ENCODE assay signal across 16 cellular contexts in the genomic region with DNA sequence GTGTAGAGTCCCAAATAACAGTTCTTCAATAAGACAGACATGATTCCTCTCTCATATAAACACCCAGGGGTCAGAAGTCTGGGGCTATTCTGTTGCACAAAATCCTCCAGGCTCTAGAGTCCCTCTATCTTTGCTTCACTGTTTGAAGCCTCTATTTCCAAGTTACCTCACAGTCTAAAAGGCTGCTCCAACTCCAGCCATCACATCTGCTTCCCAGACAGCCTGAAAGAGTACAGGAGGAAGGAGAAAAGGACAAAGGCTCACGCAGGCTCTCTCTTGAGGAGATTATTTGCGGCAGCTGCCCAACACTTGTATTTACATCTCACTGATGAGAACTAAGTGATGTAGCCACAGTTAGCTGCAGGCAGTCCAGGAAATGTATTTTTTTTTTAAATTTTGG. TPM values are rescaled to one million over a fixed set of nuclear protein-coding genes. Genes with fewer than 3 reads are reported as not detected.
DNase-seq lines count a peak whose midpoint lies in the region; ATAC-seq, FAIRE-seq and TF ChIP-seq lines count a peak whose summit lies in the region.
"Had no signal": no experiment of that assay in that cellular context is flagged by ENCODE, and none has a peak within 500 bp of the region (broad histone marks: within the 10 kb centered on the region; RNA-seq: fewer than 3 reads in every experiment).

No MANE protein-coding gene starts in this region.

- H2BK5ac ChIP-seq in mesenchymal stem cell (ENCODE audit: low read depth, low read length, poor library complexity, severe bottlenecking): no peak overlapping the region

- no peak overlapping the region for H2BK12ac ChIP-seq in mesenchymal stem cell (ENCODE audit: low read length in 2 of 2)

- H3K18ac ChIP-seq in mesenchymal stem cell (ENCODE audit: low read depth in 1 of 2, low read length in 2 of 2): no peak overlapping the region

- no peak for TF ChIP-seq POLR2A in gastroesophageal sphincter (IDR thresholded peaks at IDR 0.05)

- H3K27me3 Mint-ChIP-seq in WTC11 (ENCODE audit: low read depth): peaks cover 15% of the 10 kb centered on the region
- peaks cover 43 to 62% (median 55%) of the 10 kb centered on the region in 5 donors for H3K27me3 Mint-ChIP-seq in naive thymus-derived CD4-positive, alpha-beta T cell

- no peak overlapping the region for H2BK15ac ChIP-seq in mesenchymal stem cell (ENCODE audit: low read depth, poor library complexity, severe bottlenecking)

- H3K79me1 ChIP-seq in mesenchymal stem cell (replicated peaks; ENCODE audit: low read length, poor library complexity, severe bottlenecking): peaks cover 18% of the 10 kb centered on the region

- H3K9ac ChIP-seq in BLaER1 (no peak overlapping the region), mesenchymal stem cell (ENCODE audit: low read length) (no peak overlapping the region)

- H3K4me2 ChIP-seq in BLaER1 (peak overlapping the region; percentile 84), mesenchymal stem cell (ENCODE audit: low read length, poor library complexity, severe bottlenecking) (no peak overlapping the region)

- no peak for ATAC-seq in WTC11
- ATAC-seq in gastroesophageal sphincter: no peak
- no peak for ATAC-seq in naive thymus-derived CD4-positive, alpha-beta T cell
- ATAC-seq: CD8-positive, alpha-beta T cell had no signal

- DNase-seq in HTR-8/SVneo (ENCODE audit: insufficient read length, low spot score): no peak
- DNase-seq in WTC11 (ENCODE audit: low spot score): no peak
- DNase-seq in mesenchymal stem cell: no peak
- DNase-seq in mucosa of gallbladder (ENCODE audit: low spot score): no peak
- no peak for DNase-seq in activated CD4-positive, alpha-beta T cell treated with anti-CD3 and anti-CD28 coated beads for 48 hours
- DNase-seq in naive thymus-derived CD4-positive, alpha-beta T cell: no peak
- DNase-seq: ACHN; Calu3; CD8-positive, alpha-beta T cell; DND-41; EL; GOT3 had no signal

- H3K4me1 Mint-ChIP-seq in WTC11: peaks cover 25% of the 10 kb centered on the region
- H3K4me1 Mint-ChIP-seq in naive thymus-derived CD4-positive, alpha-beta T cell: peaks cover 16 to 34% (median 27%) of the 10 kb centered on the region in 7 donors

- H4K8ac ChIP-seq in mesenchymal stem cell (ENCODE audit: low read length): no peak overlapping the region

- peak; percentile 20 for FAIRE-seq in HTR-8/SVneo (lab: Jason Lieb, UNC)
- FAIRE-seq: G401.6 had no signal

- H2AFZ ChIP-seq in mesenchymal stem cell (ENCODE audit: low read depth, low read length): no peak overlapping the region

- no peaks in the 10 kb centered on the region for H3K9me3 ChIP-seq in BLaER1
- no peaks in the 10 kb centered on the region for H3K9me3 ChIP-seq in mesenchymal stem cell (ENCODE audit: control insufficient read depth, low read length)
- H3K9me3 ChIP-seq in gastroesophageal sphincter: no peaks in the 10 kb centered on the region
- H3K9me3 ChIP-seq in naive thymus-derived CD4-positive, alpha-beta T cell (ENCODE audit: control insufficient read depth in 2 of 3, low read length in 3 of 3): no peaks in the 10 kb centered on the region
- H3K9me3 ChIP-seq: HAP-1 had no signal

- no peak overlapping the region for H3K4me3 ChIP-seq in BLaER1
- no peak overlapping the region for H3K4me3 ChIP-seq in mesenchymal stem cell (ENCODE audit: insufficient read depth in 1 of 2, low read depth in 1 of 2, low read length in 2 of 2)
- no peak overlapping the region for H3K4me3 ChIP-seq in gastroesophageal sphincter
- no peak overlapping the region for H3K4me3 ChIP-seq in naive thymus-derived CD4-positive, alpha-beta T cell (ENCODE audit: low read length)
- H3K4me3 ChIP-seq: HAP-1 had no signal

- 100% methylated on average over 1 of the region's 2 CpGs for WGBS in mesenchymal stem cell
- 60 to 97% methylated on average over 1 to 2 of the region's 2 CpGs for WGBS in gastroesophageal sphincter (ENCODE audit: low coverage in 1 of 2), 2 donors

- H3K4ac ChIP-seq in mesenchymal stem cell (ENCODE audit: low read depth in 1 of 2, low read length in 2 of 2): no peak overlapping the region

- H3K4me3 Mint-ChIP-seq in WTC11: no peak overlapping the region
- peak overlapping the region in 1 of 10 donors; percentile 12 for H3K4me3 Mint-ChIP-seq in naive thymus-derived CD4-positive, alpha-beta T cell
- H3K4me3 Mint-ChIP-seq: CD8-positive, alpha-beta T cell had no signal

- no peak for TF ChIP-seq CTCF in WTC11 (IDR thresholded peaks at IDR 0.05)
- TF ChIP-seq CTCF in gastroesophageal sphincter (IDR thresholded peaks at IDR 0.05): no peak

- H4K20me1 ChIP-seq in BLaER1: peaks cover 51% of the 10 kb centered on the region

- no peak overlapping the region for H3K14ac ChIP-seq in mesenchymal stem cell (ENCODE audit: low read length in 2 of 2)

- peak overlapping the region; percentile 68 for H2AK5ac ChIP-seq in mesenchymal stem cell (ENCODE audit: low read length, severe bottlenecking)

- POLR2A ChIA-PET in WTC11 (lab: Charles Lee): no interaction called here
- POLR2A ChIA-PET in naive thymus-derived CD4-positive, alpha-beta T cell (lab: Charles Lee): no interaction called here

- TF ChIP-seq EP300 in gastroesophageal sphincter (IDR thresholded peaks at IDR 0.05): no peak

- peaks cover 81% of the 10 kb centered on the region for H3K27me3 ChIP-seq in BLaER1
- peaks cover 0 to 15% of the 10 kb centered on the region in 2 experiments for H3K27me3 ChIP-seq in mesenchymal stem cell (ENCODE audit: control insufficient read depth in 1 of 2, insufficient read depth in 1 of 2, low read length in 2 of 2)
- peaks cover 3% of the 10 kb centered on the region for H3K27me3 ChIP-seq in gastroesophageal sphincter
- no peaks in the 10 kb centered on the region for H3K27me3 ChIP-seq in naive thymus-derived CD4-positive, alpha-beta T cell (ENCODE audit: control insufficient read depth in 2 of 2, insufficient read depth in 2 of 2, low read length in 2 of 2)

- intact Hi-C loops in naive thymus-derived CD4-positive, alpha-beta T cell (cut with micrococcal nuclease): no loop called here

- H3K27ac Mint-ChIP-seq in WTC11: no peak overlapping the region
- H3K27ac Mint-ChIP-seq in naive thymus-derived CD4-positive, alpha-beta T cell: peak overlapping the region in 1 of 9 donors; percentile 6
- H3K27ac Mint-ChIP-seq: CD8-positive, alpha-beta T cell had no signal

- H3K4me1 ChIP-seq in BLaER1 (peaks cover 95% of the 10 kb centered on the region), mesenchymal stem cell (ENCODE audit: control insufficient read depth, insufficient read depth, low read depth, low read length) (peaks cover 62% of the 10 kb centered on the region), gastroesophageal sphincter (peaks cover 0 to 53% (median 19%) of the 10 kb centered on the region in 3 donors)
- peaks cover 0 to 4% of the 10 kb centered on the region in 2 donors for H3K4me1 ChIP-seq in naive thymus-derived CD4-positive, alpha-beta T cell (ENCODE audit: control insufficient read depth in 2 of 2, insufficient read depth in 2 of 2, low read length in 2 of 2)

- CTCF ChIA-PET in WTC11 (lab: Charles Lee): no interaction called here
- CTCF ChIA-PET in naive thymus-derived CD4-positive, alpha-beta T cell (lab: Charles Lee): no interaction called here

- no peak overlapping the region for H4K91ac ChIP-seq in mesenchymal stem cell (ENCODE audit: low read length)

- H3K27ac ChIP-seq in BLaER1: no peak overlapping the region
- no peak overlapping the region for H3K27ac ChIP-seq in mesenchymal stem cell (ENCODE audit: low read length, poor library complexity, severe bottlenecking)
- no peak overlapping the region for H3K27ac ChIP-seq in gastroesophageal sphincter
- no peak overlapping the region for H3K27ac ChIP-seq in naive thymus-derived CD4-positive, alpha-beta T cell (ENCODE audit: low read depth, low read length)

- H3K23ac ChIP-seq in mesenchymal stem cell (ENCODE audit: low read length in 2 of 2): no peak overlapping the region

- H3K9me3 Mint-ChIP-seq in WTC11: no peaks in the 10 kb centered on the region
- peaks cover 0 to 2% (median 0%) of the 10 kb centered on the region in 11 donors for H3K9me3 Mint-ChIP-seq in naive thymus-derived CD4-positive, alpha-beta T cell
- H3K9me3 Mint-ChIP-seq: CD8-positive, alpha-beta T cell had no signal

- H2BK120ac ChIP-seq in mesenchymal stem cell (ENCODE audit: low read depth, low read length): no peak overlapping the region

- no peaks in the 10 kb centered on the region; the same call in 1 of the 2 replicates for H3K36me3 Mint-ChIP-seq in WTC11
- H3K36me3 Mint-ChIP-seq in naive thymus-derived CD4-positive, alpha-beta T cell: peaks cover 0 to 4% (median 0%) of the 10 kb centered on the region in 5 donors
- H3K36me3 Mint-ChIP-seq: CD8-positive, alpha-beta T cell had no signal

- no peaks in the 10 kb centered on the region for H3K36me3 ChIP-seq in BLaER1
- H3K36me3 ChIP-seq in mesenchymal stem cell (ENCODE audit: control insufficient read depth in 1 of 2, insufficient read depth in 2 of 2, low read depth in 1 of 2, low read length in 2 of 2): peaks cover 0 to 26% of the 10 kb centered on the region in 2 experiments
- peaks cover 0 to 18% of the 10 kb centered on the region in 2 donors for H3K36me3 ChIP-seq in gastroesophageal sphincter
- no peaks in the 10 kb centered on the region for H3K36me3 ChIP-seq in naive thymus-derived CD4-positive, alpha-beta T cell (ENCODE audit: control insufficient read depth in 2 of 3, insufficient read depth in 3 of 3, low read length in 3 of 3)
- H3K36me3 ChIP-seq: HAP-1 had no signal

TF ChIP-seq in WTC11, 78 proteins besides CTCF, POLR2A, EP300 and RAD21:
- TF ChIP-seq NFE2L1 (CRISPR knock-in tag; IDR thresholded peaks at IDR 0.05) (no peak), GTF2I (CRISPR knock-in tag; conservative IDR thresholded peaks at IDR 0.05) (peak; percentile 85; the same call in 1 of the 2 replicates), EMX1 (CRISPR knock-in tag; IDR thresholded peaks at IDR 0.05) (no peak), ELF4 (CRISPR knock-in tag; IDR thresholded peaks at IDR 0.05; ENCODE audit: low read depth) (no peak), GABPB1 (CRISPR knock-in tag; IDR thresholded peaks at IDR 0.05) (no peak)
- TF ChIP-seq, protein P1, sequence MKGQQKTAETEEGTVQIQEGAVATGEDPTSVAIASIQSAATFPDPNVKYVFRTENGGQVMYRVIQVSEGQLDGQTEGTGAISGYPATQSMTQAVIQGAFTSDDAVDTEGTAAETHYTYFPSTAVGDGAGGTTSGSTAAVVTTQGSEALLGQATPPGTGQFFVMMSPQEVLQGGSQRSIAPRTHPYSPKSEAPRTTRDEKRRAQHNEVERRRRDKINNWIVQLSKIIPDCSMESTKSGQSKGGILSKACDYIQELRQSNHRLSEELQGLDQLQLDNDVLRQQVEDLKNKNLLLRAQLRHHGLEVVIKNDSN (CRISPR knock-in tag; IDR thresholded peaks at IDR 0.05): no peak

RNA-seq across cellular contexts. Expression of a gene that starts 6.4 kb away (rescaled TPM):
- total RNA-seq in WTC11 (2021) (9.3 to 16.3 TPM (median 14.8 TPM) in 3 replicates), mucosa of gallbladder (17.3 TPM), gastroesophageal sphincter (10 to 100 TPM; 13.4 to 47.7 (median 28.2) TPM)
- polyA plus RNA-seq in mesenchymal stem cell (2013, experiment 1 of 2): 1.9 TPM
- 2.1 TPM for polyA plus RNA-seq in mesenchymal stem cell (2013, experiment 2 of 2)
- 1 to 10 TPM in 2 of 5 experiments, under 1 TPM in 3; 0.08 to 1.4 (median 0.41) TPM for total RNA-seq in naive thymus-derived CD4-positive, alpha-beta T cell
- polyA plus RNA-seq in naive thymus-derived CD4-positive, alpha-beta T cell: under 1 TPM; 0.44 to 0.48 TPM
- total RNA-seq: CD8-positive, alpha-beta T cell had no signal
